In genomic region chr5:73204733-73205132, GRCh38 we compare ENCODE assay signal across 19 cellular contexts. TPM values are rescaled to one million over a fixed set of nuclear protein-coding genes. Genes with fewer than 3 reads are reported as not detected.
DNase-seq lines count a peak whose midpoint lies in the region; FAIRE-seq and TF ChIP-seq lines count a peak whose summit lies in the region.
"Had no signal": no experiment of that assay in that cellular context is flagged by ENCODE, and none has a peak within 500 bp of the region (broad histone marks: within the 10 kb centered on the region; RNA-seq: fewer than 3 reads in every experiment).

No MANE protein-coding gene starts in this region.

- H3K27me3 ChIP-seq in bronchial epithelial cell (ENCODE audit: control insufficient read depth, insufficient read depth, low read length) (peaks cover 2% of the 10 kb centered on the region), mucosa of rectum (ENCODE audit: control insufficient read depth in 2 of 2, insufficient read depth in 2 of 2, low read length in 2 of 2) (peaks cover 0 to 3% of the 10 kb centered on the region in 2 donors)

- intact Hi-C loops in OCI-LY7 (cut with micrococcal nuclease; ENCODE audit: unreplicated experiment) = loop anchor here (5.0 kb wide), 1 partner anchor 247 kb away; the partner anchor contains the start of gene FCHO2

- H3K9me3 ChIP-seq in mucosa of rectum (ENCODE audit: control insufficient read depth in 2 of 2, low read length in 2 of 2) (no peaks in the 10 kb centered on the region), OCI-LY7 (ENCODE audit: low read length) (no peaks in the 10 kb centered on the region)
- H3K9me3 ChIP-seq: Caco-2 had no signal

- H3K36me3 ChIP-seq in bronchial epithelial cell (ENCODE audit: control insufficient read depth, insufficient read depth, low read length) = no peaks in the 10 kb centered on the region
- H3K36me3 ChIP-seq in mucosa of rectum (ENCODE audit: control insufficient read depth in 2 of 2, insufficient read depth in 2 of 2, low read length in 2 of 2) = no peaks in the 10 kb centered on the region
- no peaks in the 10 kb centered on the region for H3K36me3 ChIP-seq in OCI-LY7 (ENCODE audit: insufficient read depth, low read length)

- H3K79me2 ChIP-seq in OCI-LY7 (ENCODE audit: insufficient read depth, low read depth, low read length) = no peaks in the 10 kb centered on the region

- POLR2A ChIA-PET in OCI-LY7 (lab: Charles Lee) = no interaction called here

- peak overlapping the region in 1 of 2 donors; percentile 38 for H3K9ac ChIP-seq in mucosa of rectum (ENCODE audit: low read depth in 1 of 2, low read length in 2 of 2)

- in situ Hi-C loops in G401 (cut with HindIII; ENCODE audit: low sequenced_read_pairs) = no loop called here

- peak overlapping the region; percentile 32 to 63 for H3K27ac ChIP-seq in mucosa of rectum (ENCODE audit: low read depth in 2 of 2, low read length in 2 of 2)
- no peak overlapping the region for H3K27ac ChIP-seq in OCI-LY7 (ENCODE audit: low read depth, low read length, poor library complexity, severe bottlenecking)
- H3K27ac ChIP-seq: 22Rv1, A549, C4-2B had no signal

- H3K4me2 ChIP-seq in OCI-LY7 (ENCODE audit: low read length) = no peak overlapping the region
- H3K4me2 ChIP-seq: A549 had no signal

- H3K4me1 ChIP-seq in mucosa of rectum (ENCODE audit: control insufficient read depth in 2 of 2, insufficient read depth in 2 of 2, low read length in 2 of 2) (peaks cover 3 to 29% of the 10 kb centered on the region in 2 donors), OCI-LY7 (ENCODE audit: insufficient read depth, low read length, poor library complexity, severe bottlenecking) (peaks cover 7% of the 10 kb centered on the region)

- no peak overlapping the region for H2AFZ ChIP-seq in OCI-LY7 (ENCODE audit: low read length)

- DNase-seq in NCI-H146 (lab: John Stamatoyannopoulos, UW) (peak; percentile 46), NCI-H146 treated with DMSO at 0.1 percent for 48 hours (lab: John Stamatoyannopoulos, UW; ENCODE audit: unreplicated experiment) (no peak), bronchial epithelial cell (ENCODE audit: low read depth) (no peak), urothelium cell line (ENCODE audit: low spot score) (no peak), NCI-H2029 treated with DMSO at 0.1 percent for 48 hours (lab: John Stamatoyannopoulos, UW) (no peak), G401 (ENCODE audit: low spot score) (no peak), OCI-LY7 (ENCODE audit: low spot score) (no peak)
- DNase-seq: AML-193; Caco-2; CD4-positive, alpha-beta T cell; GDM1; GOT3; H9 had no signal

- FAIRE-seq in bronchial epithelial cell (lab: Jason Lieb, UNC) = peak; percentile 97
- FAIRE-seq in urothelium cell line (lab: Jason Lieb, UNC) = peak; percentile 93
- FAIRE-seq: A549, D721Med, GM12892 had no signal

- H4K20me1 ChIP-seq in OCI-LY7 (ENCODE audit: insufficient read depth, low read length) = no peaks in the 10 kb centered on the region

- no TSS peak for BruUV-seq in OCI-LY7 (replicated peaks; lab: Mats Ljungman, UMichigan)

- TF ChIP-seq CTCF in bronchial epithelial cell (IDR thresholded peaks at IDR 0.05; ENCODE audit: insufficient read depth, low read length, severe bottlenecking) = no peak
- no peak for TF ChIP-seq CTCF in OCI-LY7 (conservative IDR thresholded peaks at IDR 0.05; ENCODE audit: low read length)

- no peak overlapping the region for H3K4me3 ChIP-seq in bronchial epithelial cell (ENCODE audit: low read depth, low read length)
- no peak overlapping the region for H3K4me3 ChIP-seq in mucosa of rectum (ENCODE audit: low read length in 2 of 2)
- no peak overlapping the region for H3K4me3 ChIP-seq in OCI-LY7 (ENCODE audit: low read depth, low read length, poor library complexity, severe bottlenecking)
- H3K4me3 ChIP-seq: A549 had no signal

- no peaks in the 10 kb centered on the region for H3K9me2 ChIP-seq in OCI-LY7 (ENCODE audit: insufficient read depth, low read length)

- CTCF ChIA-PET in OCI-LY7 (lab: Charles Lee; ENCODE audit: unreplicated experiment) = no interaction called here

RNA-seq across cellular contexts. Expression of gene TMEM174, which starts 31.7 kb away (rescaled TPM):
- total RNA-seq in bronchial epithelial cell (not detected in 2 replicates), OCI-LY7 (2022) (0.25 TPM in 1 of 2 replicates, not detected in the other)
- not detected in 2 replicates for total RNA-seq in G401 (2014; rRNA removed; shearing (Covaris generic))
- total RNA-seq in OCI-LY7 (2014; rRNA removed; shearing (Covaris generic)) = not detected in 2 replicates
- total RNA-seq: Caco-2; CD4-positive, alpha-beta T cell; H9 had no signal
